8 cellular contexts compared by ENCODE assay signal in genomic region chr4:17347445-17347844, GRCh38.
DNase-seq lines count a peak whose midpoint lies in the region; ATAC-seq and TF ChIP-seq lines count a peak whose summit lies in the region.

No MANE protein-coding gene starts in this region.

- no peak overlapping the region for H3K4me3 ChIP-seq in lower lobe of right lung

- in situ Hi-C loops in Caki2 (cut with HindIII; ENCODE audit: low pct_unique_long_range_greater_than_20kb, low sequenced_read_pairs) = no loop called here
- in situ Hi-C loops in T47D (cut with HindIII; ENCODE audit: low pct_unique_long_range_greater_than_20kb, low sequenced_read_pairs) = no loop called here

- DNase-seq in Caki2 (ENCODE audit: low read depth) (peak; percentile 4), OCI-M1 (lab: John Stamatoyannopoulos, UW) (peak; percentile 61), T47D (ENCODE audit: low read depth in 1 of 2, low spot score in 1 of 2) (peak; percentile 16 to 47), lower lobe of right lung (no peak), OCI-M2 (lab: John Stamatoyannopoulos, UW; ENCODE audit: unreplicated experiment) (no peak), posterior vena cava (ENCODE audit: low spot score) (no peak)

- ATAC-seq in GM21367 (IDR thresholded peaks at IDR 0.05; ENCODE audit: unreplicated experiment) = peak; percentile 51
- ATAC-seq in lower lobe of right lung = peak in 1 of 2 donors; percentile 29
- ATAC-seq in HG02981 (IDR thresholded peaks at IDR 0.05; ENCODE audit: unreplicated experiment) = no peak

- no peaks in the 10 kb centered on the region for H3K27me3 ChIP-seq in lower lobe of right lung (ENCODE audit: low read depth)

- no peaks in the 10 kb centered on the region for H3K9me3 ChIP-seq in lower lobe of right lung

- no peaks in the 10 kb centered on the region for H3K4me1 ChIP-seq in lower lobe of right lung

- no peak overlapping the region for H3K27ac ChIP-seq in lower lobe of right lung

- TF ChIP-seq CTCF in lower lobe of right lung (IDR thresholded peaks at IDR 0.05) = peak; percentile 55

- no peaks in the 10 kb centered on the region for H3K36me3 ChIP-seq in lower lobe of right lung

- intact Hi-C loops in lower lobe of right lung (cut with DNase I) (loop anchor here (10.0 kb wide), 1 partner anchor 97 kb away; no protein-coding TSS in a partner anchor), posterior vena cava (cut with DNase I) (loop anchor here in 1 of 2 donors (5.0 kb wide), 1 partner anchor 120 kb away; no protein-coding TSS in a partner anchor)

Comparison
In these comparisons a context has a peak if more than half of its experiments do, and no peak if none do; other contexts are left out.
1. DNase-seq: peak in Caki2 (single experiment), OCI-M1 (single experiment) and T47D (2 of 2); none in lower lobe of right lung (single experiment), OCI-M2 (single experiment) and posterior vena cava (single experiment).